ENCODE assay signal across 20 cellular contexts in the genomic region with DNA sequence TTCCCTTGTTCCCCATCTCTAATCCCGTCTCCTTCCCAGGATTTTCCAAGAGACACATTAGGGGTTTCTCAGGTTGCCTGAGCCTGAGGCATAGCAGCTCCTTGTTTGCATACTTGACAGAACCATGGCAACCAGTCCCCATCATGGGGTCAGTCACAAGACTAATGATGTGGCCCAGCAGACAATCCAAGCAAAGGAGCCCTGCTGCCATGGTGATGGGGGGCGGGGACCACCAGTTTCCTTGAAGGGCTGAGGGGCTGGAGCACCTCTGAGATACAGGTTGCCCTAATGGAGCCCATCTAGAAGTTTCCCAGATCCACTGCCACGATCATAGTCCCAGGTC. TPM values are rescaled to one million over a fixed set of nuclear protein-coding genes. Genes with fewer than 3 reads are reported as not detected.
DNase-seq lines count a peak whose midpoint lies in the region; ATAC-seq and TF ChIP-seq lines count a peak whose summit lies in the region.
"Had no signal": no experiment of that assay in that cellular context is flagged by ENCODE, and none has a peak within 500 bp of the region (broad histone marks: within the 10 kb centered on the region; RNA-seq: fewer than 3 reads in every experiment).

No MANE protein-coding gene starts in this region.

- peak; percentile 52 for ATAC-seq in GM23338
- no peak for ATAC-seq in GM21737 (IDR thresholded peaks at IDR 0.05; ENCODE audit: unreplicated experiment)
- ATAC-seq in GM18868 (IDR thresholded peaks at IDR 0.05; ENCODE audit: unreplicated experiment): no peak
- no peak for ATAC-seq in GM21423 (IDR thresholded peaks at IDR 0.05; ENCODE audit: unreplicated experiment)
- ATAC-seq: lower lobe of right lung; naive thymus-derived CD8-positive, alpha-beta T cell had no signal

- no peak overlapping the region for H3K9ac ChIP-seq in adipocyte (ENCODE audit: low read length)

- H2AFZ ChIP-seq in GM23338: no peak overlapping the region

- H3K4me2 ChIP-seq in GM23338: no peak overlapping the region

- H3K9me3 ChIP-seq in adipocyte (ENCODE audit: control insufficient read depth, low read length): no peaks in the 10 kb centered on the region
- H3K9me3 ChIP-seq: ascending aorta, colonic mucosa, lower lobe of right lung, thoracic aorta had no signal

- H3K36me3 ChIP-seq in GM23338 (ENCODE audit: insufficient read depth) (no peaks in the 10 kb centered on the region), adipocyte (ENCODE audit: control insufficient read depth, insufficient read depth, low read length, severe bottlenecking) (no peaks in the 10 kb centered on the region)
- H3K36me3 ChIP-seq: ascending aorta, colonic mucosa, lower lobe of right lung, thoracic aorta had no signal

- H3F3A ChIP-seq in GM23338 (replicated peaks; ENCODE audit: low read depth): no peaks in the 10 kb centered on the region

- H3K4me3 Mint-ChIP-seq in GM23338: no peak overlapping the region
- H3K4me3 Mint-ChIP-seq: activated CD4-positive, alpha-beta T cell treated with anti-CD3 and anti-CD28 coated beads, Interleukin-2, amount 10 ng/mL, durations not matched to agents 24 days and 14 days; naive thymus-derived CD8-positive, alpha-beta T cell had no signal

- H3K9me3 Mint-ChIP-seq in GM23338: no peaks in the 10 kb centered on the region
- H3K9me3 Mint-ChIP-seq: activated CD4-positive, alpha-beta T cell treated with anti-CD3 and anti-CD28 coated beads, Interleukin-2, amount 10 ng/mL, durations not matched to agents 24 days and 14 days; naive thymus-derived CD8-positive, alpha-beta T cell had no signal

- no peaks in the 10 kb centered on the region for H3K4me1 ChIP-seq in GM23338 (ENCODE audit: insufficient read depth)
- no peaks in the 10 kb centered on the region for H3K4me1 ChIP-seq in adipocyte (ENCODE audit: control insufficient read depth, insufficient read depth, low read length)
- H3K4me1 ChIP-seq: ascending aorta, colonic mucosa, lower lobe of right lung had no signal

- H3K27ac ChIP-seq in GM23338 (ENCODE audit: low read depth): no peak overlapping the region
- H3K27ac ChIP-seq: ascending aorta, colonic mucosa, epithelial cell of prostate, lower lobe of right lung, thoracic aorta had no signal

- no peak overlapping the region for H3K27ac Mint-ChIP-seq in GM23338
- H3K27ac Mint-ChIP-seq: activated CD4-positive, alpha-beta T cell treated with anti-CD3 and anti-CD28 coated beads, Interleukin-2, amount 10 ng/mL, durations not matched to agents 24 days and 14 days; naive thymus-derived CD8-positive, alpha-beta T cell; progenitor cell of endocrine pancreas had no signal

- H3K9me2 ChIP-seq in GM23338 (ENCODE audit: insufficient read depth): no peaks in the 10 kb centered on the region

- peaks cover 3% of the 10 kb centered on the region; the same call in 2 of the 3 replicates for H3K4me1 Mint-ChIP-seq in GM23338
- H3K4me1 Mint-ChIP-seq: activated CD4-positive, alpha-beta T cell treated with anti-CD3 and anti-CD28 coated beads, Interleukin-2, amount 10 ng/mL, durations not matched to agents 24 days and 14 days; naive thymus-derived CD8-positive, alpha-beta T cell had no signal

- DNase-seq in COR-L47 (lab: John Stamatoyannopoulos, UW) (peak; percentile 50), GM23338 (ENCODE audit: low spot score) (peak; percentile 51), adipocyte (ENCODE audit: low read depth) (peak; percentile 5), kidney tubule cell (ENCODE audit: low spot score) (peak; percentile 9), NCI-H82 (lab: John Stamatoyannopoulos, UW) (no peak)
- DNase-seq: activated CD4-positive, alpha-beta T cell treated with anti-CD3 and anti-CD28 coated beads, Interleukin-2, amount 10 ng/mL, durations not matched to agents 24 days and 14 days; activated naive CD4-positive, alpha-beta T cell; colonic mucosa; lower lobe of right lung; naive thymus-derived CD8-positive, alpha-beta T cell; NCI-H187; small intestine; stimulated activated CD4-positive, alpha-beta T cell treated with anti-CD3 and anti-CD28 coated beads, Interleukin-4, amount 100 ng/mL, for 4 hours had no signal

- no peaks in the 10 kb centered on the region for H3K36me3 Mint-ChIP-seq in GM23338 (ENCODE audit: low read depth)
- H3K36me3 Mint-ChIP-seq: naive thymus-derived CD8-positive, alpha-beta T cell had no signal

- H4K20me1 ChIP-seq in GM23338 (replicated peaks; ENCODE audit: insufficient read depth): no peaks in the 10 kb centered on the region; the same call in 1 of the 2 replicates

- TF ChIP-seq CTCF in GM23338 (conservative IDR thresholded peaks at IDR 0.05; ENCODE audit: low read depth in 2 of 2): no peak

- H3K27me3 Mint-ChIP-seq in GM23338 (ENCODE audit: insufficient read depth, low read depth, poor library complexity): peaks cover 18% of the 10 kb centered on the region

- H3K4me3 ChIP-seq in GM23338 (no peak overlapping the region), adipocyte (ENCODE audit: low read length) (no peak overlapping the region)
- H3K4me3 ChIP-seq: ascending aorta, colonic mucosa, lower lobe of right lung, thoracic aorta had no signal

- H3K27me3 ChIP-seq in GM23338 (ENCODE audit: insufficient read depth): peaks cover 10% of the 10 kb centered on the region
- peaks cover 14% of the 10 kb centered on the region for H3K27me3 ChIP-seq in adipocyte (replicated peaks; ENCODE audit: control insufficient read depth, insufficient read depth, low read length)
- H3K27me3 ChIP-seq: ascending aorta, colonic mucosa had no signal

- H3K79me2 ChIP-seq in GM23338 (replicated peaks; ENCODE audit: insufficient read depth): no peaks in the 10 kb centered on the region

TF ChIP-seq in GM23338, 12 proteins besides CTCF, POLR2A, EP300 and RAD21 (continues in another document):
- TF ChIP-seq, protein P1, sequence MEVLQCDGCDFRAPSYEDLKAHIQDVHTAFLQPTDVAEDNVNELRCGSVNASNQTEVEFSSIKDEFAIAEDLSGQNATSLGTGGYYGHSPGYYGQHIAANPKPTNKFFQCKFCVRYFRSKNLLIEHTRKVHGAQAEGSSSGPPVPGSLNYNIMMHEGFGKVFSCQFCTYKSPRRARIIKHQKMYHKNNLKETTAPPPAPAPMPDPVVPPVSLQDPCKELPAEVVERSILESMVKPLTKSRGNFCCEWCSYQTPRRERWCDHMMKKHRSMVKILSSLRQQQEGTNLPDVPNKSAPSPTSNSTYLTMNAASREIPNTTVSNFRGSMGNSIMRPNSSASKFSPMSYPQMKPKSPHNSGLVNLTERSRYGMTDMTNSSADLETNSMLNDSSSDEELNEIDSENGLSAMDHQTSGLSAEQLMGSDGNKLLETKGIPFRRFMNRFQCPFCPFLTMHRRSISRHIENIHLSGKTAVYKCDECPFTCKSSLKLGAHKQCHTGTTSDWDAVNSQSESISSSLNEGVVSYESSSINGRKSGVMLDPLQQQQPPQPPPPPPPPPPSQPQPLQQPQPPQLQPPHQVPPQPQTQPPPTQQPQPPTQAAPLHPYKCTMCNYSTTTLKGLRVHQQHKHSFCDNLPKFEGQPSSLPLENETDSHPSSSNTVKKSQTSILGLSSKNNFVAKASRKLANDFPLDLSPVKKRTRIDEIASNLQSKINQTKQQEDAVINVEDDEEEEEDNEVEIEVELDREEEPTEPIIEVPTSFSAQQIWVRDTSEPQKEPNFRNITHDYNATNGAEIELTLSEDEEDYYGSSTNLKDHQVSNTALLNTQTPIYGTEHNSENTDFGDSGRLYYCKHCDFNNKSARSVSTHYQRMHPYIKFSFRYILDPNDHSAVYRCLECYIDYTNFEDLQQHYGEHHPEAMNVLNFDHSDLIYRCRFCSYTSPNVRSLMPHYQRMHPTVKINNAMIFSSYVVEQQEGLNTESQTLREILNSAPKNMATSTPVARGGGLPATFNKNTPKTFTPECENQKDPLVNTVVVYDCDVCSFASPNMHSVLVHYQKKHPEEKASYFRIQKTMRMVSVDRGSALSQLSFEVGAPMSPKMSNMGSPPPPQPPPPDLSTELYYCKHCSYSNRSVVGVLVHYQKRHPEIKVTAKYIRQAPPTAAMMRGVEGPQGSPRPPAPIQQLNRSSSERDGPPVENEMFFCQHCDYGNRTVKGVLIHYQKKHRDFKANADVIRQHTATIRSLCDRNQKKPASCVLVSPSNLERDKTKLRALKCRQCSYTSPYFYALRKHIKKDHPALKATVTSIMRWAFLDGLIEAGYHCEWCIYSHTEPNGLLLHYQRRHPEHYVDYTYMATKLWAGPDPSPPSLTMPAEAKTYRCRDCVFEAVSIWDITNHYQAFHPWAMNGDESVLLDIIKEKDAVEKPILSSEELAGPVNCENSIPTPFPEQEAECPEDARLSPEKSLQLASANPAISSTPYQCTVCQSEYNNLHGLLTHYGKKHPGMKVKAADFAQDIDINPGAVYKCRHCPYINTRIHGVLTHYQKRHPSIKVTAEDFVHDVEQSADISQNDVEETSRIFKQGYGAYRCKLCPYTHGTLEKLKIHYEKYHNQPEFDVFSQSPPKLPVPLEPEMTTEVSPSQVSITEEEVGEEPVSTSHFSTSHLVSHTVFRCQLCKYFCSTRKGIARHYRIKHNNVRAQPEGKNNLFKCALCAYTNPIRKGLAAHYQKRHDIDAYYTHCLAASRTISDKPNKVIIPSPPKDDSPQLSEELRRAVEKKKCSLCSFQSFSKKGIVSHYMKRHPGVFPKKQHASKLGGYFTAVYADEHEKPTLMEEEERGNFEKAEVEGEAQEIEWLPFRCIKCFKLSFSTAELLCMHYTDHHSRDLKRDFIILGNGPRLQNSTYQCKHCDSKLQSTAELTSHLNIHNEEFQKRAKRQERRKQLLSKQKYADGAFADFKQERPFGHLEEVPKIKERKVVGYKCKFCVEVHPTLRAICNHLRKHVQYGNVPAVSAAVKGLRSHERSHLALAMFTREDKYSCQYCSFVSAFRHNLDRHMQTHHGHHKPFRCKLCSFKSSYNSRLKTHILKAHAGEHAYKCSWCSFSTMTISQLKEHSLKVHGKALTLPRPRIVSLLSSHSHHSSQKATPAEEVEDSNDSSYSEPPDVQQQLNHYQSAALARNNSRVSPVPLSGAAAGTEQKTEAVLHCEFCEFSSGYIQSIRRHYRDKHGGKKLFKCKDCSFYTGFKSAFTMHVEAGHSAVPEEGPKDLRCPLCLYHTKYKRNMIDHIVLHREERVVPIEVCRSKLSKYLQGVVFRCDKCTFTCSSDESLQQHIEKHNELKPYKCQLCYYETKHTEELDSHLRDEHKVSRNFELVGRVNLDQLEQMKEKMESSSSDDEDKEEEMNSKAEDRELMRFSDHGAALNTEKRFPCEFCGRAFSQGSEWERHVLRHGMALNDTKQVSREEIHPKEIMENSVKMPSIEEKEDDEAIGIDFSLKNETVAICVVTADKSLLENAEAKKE (CRISPR knock-in tag; IDR thresholded peaks at IDR 0.05): no peak
- TF ChIP-seq POLR2AphosphoS5 (IDR thresholded peaks at IDR 0.05; ENCODE audit: low read depth): no peak
- TF ChIP-seq STAT1 (IDR thresholded peaks at IDR 0.05; ENCODE audit: unreplicated experiment): no peak
- TF ChIP-seq EZH2 (IDR thresholded peaks at IDR 0.05; ENCODE audit: low read depth, unreplicated experiment): no peak

RNA-seq across cellular contexts. Expression of a gene that starts 18.4 kb away (rescaled TPM):
- not detected in 2 replicates for total RNA-seq in GM23338 (2014; rRNA removed; shearing (Covaris generic))
- polyA plus RNA-seq in GM23338 (2016; fragmentation: Nextera tagmentation; extraction: Ambion mirVana): not detected in 2 replicates
- total RNA-seq: activated CD4-positive, alpha-beta T cell treated with anti-CD3 and anti-CD28 coated beads, Interleukin-2, amount 10 ng/mL, durations not matched to agents 24 days and 14 days; ascending aorta; colonic mucosa; lower lobe of right lung; naive thymus-derived CD8-positive, alpha-beta T cell; progenitor cell of endocrine pancreas; thoracic aorta had no signal
- polyA plus RNA-seq: naive thymus-derived CD8-positive, alpha-beta T cell had no signal

RNA-seq across cellular contexts. Expression of a gene that starts 36.8 kb away (rescaled TPM):
- 58.8 and 67.9 TPM in 2 replicates for total RNA-seq in GM23338 (2014; rRNA removed; shearing (Covaris generic))
- 44.9 and 49.2 TPM in 2 replicates for polyA plus RNA-seq in GM23338 (2016; fragmentation: Nextera tagmentation; extraction: Ambion mirVana)

RNA-seq across cellular contexts. Expression of a gene that starts 41.7 kb away (rescaled TPM):
- 18.8 and 22.1 TPM in 2 replicates for total RNA-seq in GM23338 (2014; rRNA removed; shearing (Covaris generic))
- 4.8 and 5.1 TPM in 2 replicates for polyA plus RNA-seq in GM23338 (2016; fragmentation: Nextera tagmentation; extraction: Ambion mirVana)
- total RNA-seq: activated CD4-positive, alpha-beta T cell treated with anti-CD3 and anti-CD28 coated beads, Interleukin-2, amount 10 ng/mL, durations not matched to agents 24 days and 14 days; ascending aorta; lower lobe of right lung; naive thymus-derived CD8-positive, alpha-beta T cell; thoracic aorta had no signal
